Comparison of ENCODE assay signal across 8 cellular contexts in the genomic region with DNA sequence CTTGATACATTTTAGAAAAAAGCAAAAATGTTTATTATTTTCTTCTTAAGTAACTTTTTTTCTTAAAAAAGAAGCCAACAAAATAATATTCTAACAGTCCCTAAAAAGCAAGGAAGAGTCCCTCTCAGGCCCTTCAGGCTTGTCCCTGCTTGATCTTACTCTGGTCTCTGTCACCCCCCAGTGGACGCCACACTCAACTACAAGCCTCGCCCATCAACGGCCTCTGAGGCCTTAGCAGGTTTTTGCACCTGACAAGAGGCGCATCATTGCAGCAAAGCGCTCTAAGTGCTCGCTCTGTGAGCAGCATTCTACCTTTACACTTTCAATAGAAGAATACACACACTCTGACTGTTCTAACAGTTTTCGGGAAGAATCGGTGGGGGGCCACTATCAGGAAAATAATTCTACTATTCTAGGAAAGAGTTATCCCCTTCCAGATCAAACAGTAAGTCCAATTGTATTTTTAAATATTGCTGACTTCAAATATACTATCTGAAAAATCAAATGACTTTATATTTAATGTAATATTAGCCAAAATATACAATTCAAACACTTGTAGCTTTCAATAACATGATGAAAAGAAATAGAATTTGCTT.
DNase-seq lines count a peak whose midpoint lies in the region; ATAC-seq and TF ChIP-seq lines count a peak whose summit lies in the region.

No MANE protein-coding gene starts in this region.

- H3K9ac ChIP-seq in OCI-LY1 (ENCODE audit: low read length), result no peak overlapping the region

- H3F3A ChIP-seq in OCI-LY1 (ENCODE audit: insufficient read depth, low read length), result no peaks in the 10 kb centered on the region

- H4K20me1 ChIP-seq in OCI-LY1 (ENCODE audit: insufficient read depth, low read length), result no peaks in the 10 kb centered on the region

- H2AFZ ChIP-seq in OCI-LY1 (ENCODE audit: low read length), result no peak overlapping the region

- no peak overlapping the region for H3K4me3 ChIP-seq in OCI-LY1 (ENCODE audit: low read depth, low read length, poor library complexity, severe bottlenecking)
- no peak overlapping the region for H3K4me3 ChIP-seq in neutrophil (ENCODE audit: low read depth in 1 of 2, low read length in 1 of 2)

- DNase-seq in AG08396 (ENCODE audit: low spot score) (peak; percentile 63), fibroblast of peridontal ligament (ENCODE audit: extremely low read depth) (peak; percentile 33), superior temporal gyrus (ENCODE audit: extremely low spot score) (peak; percentile 86)
- DNase-seq in activated T-cell treated with anti-CD3 and anti-CD28 coated beads, Interleukin-2, amount 50 U/mL, for 1 hour, result peak; percentile 76

- no peak overlapping the region for H3K4me2 ChIP-seq in OCI-LY1 (ENCODE audit: low read length)

- no peaks in the 10 kb centered on the region for H3K79me2 ChIP-seq in OCI-LY1 (ENCODE audit: insufficient read depth, low read length)

- H3K9me2 ChIP-seq in OCI-LY1 (ENCODE audit: low read depth, low read length), result no peaks in the 10 kb centered on the region

- TF ChIP-seq CTCF in OCI-LY1 (IDR thresholded peaks at IDR 0.05; ENCODE audit: low read length) (peak; percentile 81), neutrophil (IDR thresholded peaks at IDR 0.05) (peak; percentile 86)

- no peaks in the 10 kb centered on the region for H3K4me1 ChIP-seq in OCI-LY1 (ENCODE audit: insufficient read depth, low read length, severe bottlenecking)
- H3K4me1 ChIP-seq in neutrophil (ENCODE audit: control insufficient read depth in 1 of 2, insufficient read depth in 1 of 2, low read depth in 1 of 2, low read length in 1 of 2), result peaks cover 0 to 8% of the 10 kb centered on the region in 2 experiments

- no peak overlapping the region for H3K27ac ChIP-seq in OCI-LY1 (ENCODE audit: low read depth, low read length, poor library complexity, severe bottlenecking)
- H3K27ac ChIP-seq in neutrophil, result no peak overlapping the region

- H3K9me3 ChIP-seq in OCI-LY1 (ENCODE audit: low read length), result no peaks in the 10 kb centered on the region
- no peaks in the 10 kb centered on the region for H3K9me3 ChIP-seq in neutrophil

- peak; percentile 67 for ATAC-seq in GM18520 (IDR thresholded peaks at IDR 0.05; ENCODE audit: unreplicated experiment)
- peak; percentile 93 for ATAC-seq in HG03342 (IDR thresholded peaks at IDR 0.05; ENCODE audit: unreplicated experiment)

- no peaks in the 10 kb centered on the region for H3K36me3 ChIP-seq in OCI-LY1 (ENCODE audit: insufficient read depth, low read length)
- H3K36me3 ChIP-seq in neutrophil, result no peaks in the 10 kb centered on the region

- H3K27me3 ChIP-seq in OCI-LY1 (ENCODE audit: insufficient read depth, low read length) (no peaks in the 10 kb centered on the region), neutrophil (no peaks in the 10 kb centered on the region)

Comparison
In these comparisons a context has a peak if more than half of its experiments do, and no peak if none do; other contexts are left out.
1. DNase-seq: peak in every context shown above with its lines; median percentile 86 in superior temporal gyrus; 76 in activated T-cell treated with anti-CD3 and anti-CD28 coated beads, Interleukin-2, amount 50 U/mL, for 1 hour; 63 in AG08396; 33 in fibroblast of peridontal ligament.